In genomic region chrX:65667503-65668355, GRCh38 we compare ENCODE assay signal across 8 cellular contexts. TPM values are rescaled to one million over a fixed set of nuclear protein-coding genes. Genes with fewer than 3 reads are reported as not detected.
DNase-seq lines count a peak whose midpoint lies in the region; ATAC-seq and TF ChIP-seq lines count a peak whose summit lies in the region.

Gene MSN (plus strand): TSS chrX:65667654. CDS start chrX:65667842, 188 bp downstream.

- peak; percentile 82 for ATAC-seq in HG03045 (IDR thresholded peaks at IDR 0.05; ENCODE audit: unreplicated experiment)
- peak; percentile 82 to 85 for ATAC-seq in activated T-cell treated with anti-CD3 and anti-CD28 coated beads, Interleukin-2, amount 50 U/mL, for 72 hours (replicated peaks in 1 of 2)

- H3K9ac ChIP-seq in fibroblast of lung (ENCODE audit: insufficient read depth, low read length) (peak within 1 kb of the TSS; percentile 63), stomach smooth muscle (ENCODE audit: low read length in 2 of 2) (peak within 1 kb of the TSS; percentile 90 to 93)

- H3K9me3 ChIP-seq in OCI-LY7 (ENCODE audit: low read length) (no peaks in the 10 kb centered on the region), fibroblast of lung (ENCODE audit: control insufficient read depth, insufficient read depth, low read depth, low read length) (no peaks in the 10 kb centered on the region), stomach smooth muscle (ENCODE audit: control insufficient read depth in 2 of 2, low read length in 2 of 2) (no peaks in the 10 kb centered on the region)

- H3K4me1 Mint-ChIP-seq in activated T-cell treated with anti-CD3 and anti-CD28 coated beads, Interleukin-2, amount 50 U/mL, for 72 hours (ENCODE audit: low read depth): peaks cover 47% of the 10 kb centered on the region
- peaks cover 41% of the 10 kb centered on the region for H3K4me1 Mint-ChIP-seq in neural crest cell

- H3K79me2 ChIP-seq in OCI-LY7 (ENCODE audit: insufficient read depth, low read depth, low read length) (peaks cover 48% of the 10 kb centered on the region), fibroblast of lung (ENCODE audit: control insufficient read depth, insufficient read depth, low read length) (peaks cover 50% of the 10 kb centered on the region)

- BruUV-seq in OCI-LY7 (replicated peaks; lab: Mats Ljungman, UMichigan): no TSS peak

- no peaks in the 10 kb centered on the region for H3K27me3 Mint-ChIP-seq in activated T-cell treated with anti-CD3 and anti-CD28 coated beads, Interleukin-2, amount 50 U/mL, for 72 hours (ENCODE audit: low read depth)
- H3K27me3 Mint-ChIP-seq in neural crest cell (ENCODE audit: low read depth): no peaks in the 10 kb centered on the region

- peak within 1 kb of the TSS; percentile 88 for H3K4me2 ChIP-seq in OCI-LY7 (ENCODE audit: low read length)
- peak within 1 kb of the TSS; percentile 23 for H3K4me2 ChIP-seq in fibroblast of lung (ENCODE audit: extremely low read depth, insufficient read depth, low read length)

- CTCF ChIA-PET in OCI-LY7 (lab: Charles Lee; ENCODE audit: unreplicated experiment): interaction anchor here (0.9 to 1.1 kb wide), 3 partner anchors 30 to 36 kb away, joined by 3 read pairs; no protein-coding TSS in a partner anchor

- H3K4me3 ChIP-seq in OCI-LY7 (ENCODE audit: low read depth, low read length, poor library complexity, severe bottlenecking) (peak within 1 kb of the TSS; percentile 84), fibroblast of lung (replicated peaks in 1 of 4; ENCODE audit: control extremely low read depth in 1 of 4, insufficient read depth in 1 of 4, low read depth in 3 of 4, low read length in 4 of 4) (peak within 1 kb of the TSS; percentile 45 to 80 (median 66)), stomach smooth muscle (ENCODE audit: low read length in 2 of 2) (peak within 1 kb of the TSS; percentile 84 to 87)

- no peaks in the 10 kb centered on the region for H3K9me3 Mint-ChIP-seq in activated T-cell treated with anti-CD3 and anti-CD28 coated beads, Interleukin-2, amount 50 U/mL, for 72 hours
- peaks cover 4% of the 10 kb centered on the region for H3K9me3 Mint-ChIP-seq in neural crest cell

- H2AFZ ChIP-seq in OCI-LY7 (ENCODE audit: low read length) (peak within 1 kb of the TSS; percentile 41; the same call in 1 of the 2 replicates), fibroblast of lung (ENCODE audit: low read length) (no peak within 1 kb of the TSS)

- DNase-seq in NCI-H1105 (lab: John Stamatoyannopoulos, UW): peak; percentile 1
- no peak for DNase-seq in NCI-H1105 treated with DMSO at 0.1 percent for 48 hours (lab: John Stamatoyannopoulos, UW)
- peak; percentile 67 for DNase-seq in OCI-LY7 (ENCODE audit: low spot score)
- DNase-seq in activated T-cell treated with anti-CD3 and anti-CD28 coated beads, Interleukin-2, amount 50 U/mL, for 72 hours: peak; percentile 84 to 85
- DNase-seq in fibroblast of lung (ENCODE audit: low read depth in 2 of 2): peak; percentile 54 to 57
- DNase-seq in neural crest cell (ENCODE audit: low read depth, low spot score): peak; percentile 39

- H3K36me3 ChIP-seq in OCI-LY7 (ENCODE audit: insufficient read depth, low read length) (peaks cover 16% of the 10 kb centered on the region), fibroblast of lung (ENCODE audit: control insufficient read depth, insufficient read depth, low read length) (no peaks in the 10 kb centered on the region), stomach smooth muscle (ENCODE audit: control insufficient read depth in 2 of 2, insufficient read depth in 2 of 2, low read length in 2 of 2) (peaks cover 0 to under 1% of the 10 kb centered on the region in 2 donors)

- intact Hi-C loops in OCI-LY7 (cut with micrococcal nuclease; ENCODE audit: unreplicated experiment): loop anchor here (1.0 to 5.0 kb wide), 3 partner anchors 31 to 80 kb away; no protein-coding TSS in a partner anchor

- peak within 1 kb of the TSS; percentile 98 for H3K27ac Mint-ChIP-seq in activated T-cell treated with anti-CD3 and anti-CD28 coated beads, Interleukin-2, amount 50 U/mL, for 72 hours
- H3K27ac Mint-ChIP-seq in neural crest cell (ENCODE audit: unreplicated experiment): peak within 1 kb of the TSS; percentile 99

- H3K27me3 ChIP-seq in fibroblast of lung (ENCODE audit: control insufficient read depth, insufficient read depth, low read length) (no peaks in the 10 kb centered on the region), stomach smooth muscle (ENCODE audit: control insufficient read depth in 1 of 2, insufficient read depth in 2 of 2, low read length in 2 of 2) (peaks cover 0 to 3% of the 10 kb centered on the region in 2 donors)

- peak; percentile 47 for TF ChIP-seq CTCF in OCI-LY7 (conservative IDR thresholded peaks at IDR 0.05; ENCODE audit: low read length)
- no peak for TF ChIP-seq CTCF in fibroblast of lung (conservative IDR thresholded peaks at IDR 0.05 in 1 of 2, IDR thresholded peaks at IDR 0.05 in 1 of 2; ENCODE audit: low read depth in 1 of 2, low read length in 2 of 2)
- TF ChIP-seq CTCF in neural crest cell (conservative IDR thresholded peaks at IDR 0.05): no peak

- POLR2A ChIA-PET in OCI-LY7 (lab: Charles Lee): interaction anchor here (0.6 to 1.9 kb wide), 7 partner anchors 10 to 1914 kb away, joined by 3 to 10 read pairs (median 4); no protein-coding TSS in a partner anchor

- H3K27ac ChIP-seq in OCI-LY7 (ENCODE audit: low read depth, low read length, poor library complexity, severe bottlenecking) (peak within 1 kb of the TSS; percentile 71), fibroblast of lung (ENCODE audit: insufficient read depth, low read length) (peak within 1 kb of the TSS; percentile 95), stomach smooth muscle (ENCODE audit: low read length) (peak within 1 kb of the TSS; percentile 92)

- peaks cover 39% of the 10 kb centered on the region for H3K4me1 ChIP-seq in OCI-LY7 (ENCODE audit: insufficient read depth, low read length, poor library complexity, severe bottlenecking)
- H3K4me1 ChIP-seq in fibroblast of lung (ENCODE audit: control insufficient read depth, extremely low read depth, insufficient read depth, low read length): peaks cover 3% of the 10 kb centered on the region
- H3K4me1 ChIP-seq in stomach smooth muscle (ENCODE audit: control insufficient read depth, insufficient read depth, low read length): peaks cover 16% of the 10 kb centered on the region

- H4K20me1 ChIP-seq in OCI-LY7 (ENCODE audit: insufficient read depth, low read length): 0 out of 2 replicates have a peak, but pooled peaks cover 5% of the 10 kb centered on the region
- H4K20me1 ChIP-seq in fibroblast of lung (ENCODE audit: control insufficient read depth, extremely low read depth, insufficient read depth, low read length): no peaks in the 10 kb centered on the region

- peaks cover 8 to 24% of the 10 kb centered on the region in 2 donors for H3K36me3 Mint-ChIP-seq in activated T-cell treated with anti-CD3 and anti-CD28 coated beads, Interleukin-2, amount 50 U/mL, for 72 hours (ENCODE audit: insufficient read depth in 2 of 2)
- peaks cover 9% of the 10 kb centered on the region for H3K36me3 Mint-ChIP-seq in neural crest cell (ENCODE audit: low read depth)

- no peaks in the 10 kb centered on the region for H3K9me2 ChIP-seq in OCI-LY7 (ENCODE audit: insufficient read depth, low read length)

- peak within 1 kb of the TSS; percentile 90 to 93 for H3K4me3 Mint-ChIP-seq in activated T-cell treated with anti-CD3 and anti-CD28 coated beads, Interleukin-2, amount 50 U/mL, for 72 hours
- peak within 1 kb of the TSS; percentile 90 for H3K4me3 Mint-ChIP-seq in neural crest cell

RNA-seq across cellular contexts. Expression of gene MSN, which starts in this region (rescaled TPM):
- total RNA-seq in OCI-LY7 (2014; rRNA removed; shearing (Covaris generic)): 95.1 and 95.8 TPM in 2 replicates
- 143 and 145 TPM in 2 replicates for total RNA-seq in OCI-LY7 (2022)
- total RNA-seq in activated T-cell treated with anti-CD3 and anti-CD28 coated beads, Interleukin-2, amount 50 U/mL, for 72 hours: 100 to 1,000 TPM; 281 to 298 TPM
- total RNA-seq in fibroblast of lung: 107 and 148 TPM in 2 replicates
- 488 and 590 TPM in 2 replicates for polyA plus RNA-seq in fibroblast of lung
- 379 and 414 TPM in 2 replicates for polyA plus RNA-seq in fibroblast of lung (2012)
- polyA minus RNA-seq in fibroblast of lung (ENCODE audit: low replicate concordance): 582 and 606 TPM in 2 replicates
- total RNA-seq in neural crest cell: 184 and 185 TPM in 2 replicates
